In the genomic region with DNA sequence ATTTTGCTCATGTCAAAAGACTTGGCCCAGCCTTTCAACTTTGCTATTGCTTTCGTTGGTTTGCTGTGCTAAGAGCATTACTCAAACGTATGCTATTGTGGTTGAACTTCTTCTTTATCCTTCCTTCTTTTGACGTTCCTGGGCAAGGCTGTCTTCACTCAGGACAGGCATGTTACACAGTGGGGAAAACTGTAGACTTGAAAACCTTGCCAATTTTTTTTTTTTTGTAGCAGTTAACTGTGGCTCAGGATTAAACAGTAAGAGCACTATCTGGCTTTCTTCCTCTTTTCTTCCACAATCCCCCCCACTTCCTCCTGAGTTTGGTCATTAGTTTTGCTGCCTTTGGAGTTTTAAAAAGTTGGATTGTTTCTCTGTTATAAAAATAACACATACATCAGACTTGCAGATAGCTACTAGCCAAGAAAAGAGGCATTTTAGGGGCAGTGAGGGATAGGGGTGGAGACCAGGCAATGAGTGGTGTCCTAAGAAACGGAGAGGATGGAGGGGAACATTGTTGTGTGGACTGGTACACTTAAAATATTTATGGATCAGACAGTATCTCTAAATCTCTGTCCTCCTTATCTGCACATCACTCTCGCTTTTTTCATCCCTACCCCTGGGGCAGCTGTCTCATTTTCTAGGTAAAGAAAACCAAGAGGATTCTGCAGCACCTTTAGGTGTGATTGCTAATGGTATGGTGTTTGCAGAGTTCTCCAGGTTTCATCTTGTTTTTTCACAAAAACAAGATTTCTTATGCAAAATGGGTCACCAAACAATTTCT, we compare ENCODE assay signal across 9 cellular contexts.
DNase-seq lines count a peak whose midpoint lies in the region; ATAC-seq, FAIRE-seq and TF ChIP-seq lines count a peak whose summit lies in the region.
"Had no signal": no experiment of that assay in that cellular context is flagged by ENCODE, and none has a peak within 500 bp of the region (broad histone marks: within the 10 kb centered on the region; RNA-seq: fewer than 3 reads in every experiment).

No MANE protein-coding gene starts in this region.

- POLR2A ChIA-PET in activated CD4-positive, alpha-beta memory T cell treated with anti-CD3 and anti-CD28 coated beads for 36 hours (lab: Charles Lee), result no interaction called here

- CTCF ChIA-PET in activated CD4-positive, alpha-beta memory T cell treated with anti-CD3 and anti-CD28 coated beads for 36 hours (lab: Charles Lee), result no interaction called here

- 61 to 62% methylated on average over 5 of the region's 5 CpGs for WGBS in pancreas, 2 donors
- WGBS in endodermal cell (ENCODE audit: insufficient coverage in 1 of 2, insufficient read length in 1 of 2), 2 experiments, result 54 to 77% methylated on average over 3 to 5 of the region's 5 CpGs

- H3K4me3 ChIP-seq in pancreas, result no peak overlapping the region
- H3K4me3 ChIP-seq in endodermal cell (ENCODE audit: low read length), result no peak overlapping the region

- peaks cover 0 to 11% (median 10%) of the 10 kb centered on the region in 3 donors for H3K4me1 ChIP-seq in pancreas
- no peaks in the 10 kb centered on the region for H3K4me1 ChIP-seq in endodermal cell (ENCODE audit: control insufficient read depth, insufficient read depth, low read length)

- H3K36me3 ChIP-seq in pancreas, result no peaks in the 10 kb centered on the region
- H3K36me3 ChIP-seq in endodermal cell (ENCODE audit: control insufficient read depth, insufficient read depth, low read length), result no peaks in the 10 kb centered on the region

- no peak for TF ChIP-seq CTCF in pancreas (IDR thresholded peaks at IDR 0.05)
- no peak for TF ChIP-seq CTCF in endodermal cell (conservative IDR thresholded peaks at IDR 0.05)

- no peak overlapping the region for H3K27ac Mint-ChIP-seq in activated CD4-positive, alpha-beta memory T cell treated with anti-CD3 and anti-CD28 coated beads for 36 hours
- H3K27ac Mint-ChIP-seq in endodermal cell, result no peak overlapping the region
- H3K27ac Mint-ChIP-seq in activated T-helper 2 cell treated with anti-CD3 and anti-CD28 coated beads, Interferon-gamma antibody, Interleukin-2, Interleukin-4, amounts not matched to agents 10 μg/mL and 5 μg/mL and 100 μg/mL, durations not matched to agents 14 hours and 24 hours and 36 hours, result no peak overlapping the region
- H3K27ac Mint-ChIP-seq: stimulated activated naive CD8-positive, alpha-beta T cell treated with anti-CD3 and anti-CD28 coated beads, Interleukin-15, Interleukin-2, amounts not matched to agents 100 ng/mL and 50 ng/mL, for 24 hours had no signal

- H3K9me3 ChIP-seq in pancreas, result no peaks in the 10 kb centered on the region
- no peaks in the 10 kb centered on the region for H3K9me3 ChIP-seq in endodermal cell (ENCODE audit: control insufficient read depth, low read length)

- H3K9ac ChIP-seq in endodermal cell (ENCODE audit: extremely low read depth, low read length, poor library complexity, severe bottlenecking), result no peak overlapping the region

- FAIRE-seq in pancreas (lab: Jason Lieb, UNC), result no peak

- intact Hi-C loops in pancreas (cut with DNase I), result no loop called here
- intact Hi-C loops in activated CD4-positive, alpha-beta memory T cell treated with anti-CD3 and anti-CD28 coated beads for 36 hours (cut with micrococcal nuclease), result no loop called here
- intact Hi-C loops in activated T-helper 2 cell treated with anti-CD3 and anti-CD28 coated beads, Interferon-gamma antibody, Interleukin-2, Interleukin-4, amounts not matched to agents 10 μg/mL and 5 μg/mL and 100 μg/mL, durations not matched to agents 14 hours and 24 hours and 36 hours (cut with micrococcal nuclease), result no loop called here

- H3K4me1 Mint-ChIP-seq in activated CD4-positive, alpha-beta memory T cell treated with anti-CD3 and anti-CD28 coated beads for 36 hours (ENCODE audit: low read depth), result no peaks in the 10 kb centered on the region
- peaks cover 13% of the 10 kb centered on the region for H3K4me1 Mint-ChIP-seq in endodermal cell
- no peaks in the 10 kb centered on the region for H3K4me1 Mint-ChIP-seq in activated T-helper 2 cell treated with anti-CD3 and anti-CD28 coated beads, Interferon-gamma antibody, Interleukin-2, Interleukin-4, amounts not matched to agents 10 μg/mL and 5 μg/mL and 100 μg/mL, durations not matched to agents 14 hours and 24 hours and 36 hours (ENCODE audit: low read depth)

- no peaks in the 10 kb centered on the region for H3K36me3 Mint-ChIP-seq in activated CD4-positive, alpha-beta memory T cell treated with anti-CD3 and anti-CD28 coated beads for 36 hours
- no peaks in the 10 kb centered on the region for H3K36me3 Mint-ChIP-seq in endodermal cell (ENCODE audit: low read depth)
- no peaks in the 10 kb centered on the region for H3K36me3 Mint-ChIP-seq in activated T-helper 2 cell treated with anti-CD3 and anti-CD28 coated beads, Interferon-gamma antibody, Interleukin-2, Interleukin-4, amounts not matched to agents 10 μg/mL and 5 μg/mL and 100 μg/mL, durations not matched to agents 14 hours and 24 hours and 36 hours (ENCODE audit: low read depth)

- ATAC-seq in GM18909 (IDR thresholded peaks at IDR 0.05; ENCODE audit: poor library complexity, unreplicated experiment), result peak; percentile 21
- ATAC-seq in HG03558 (IDR thresholded peaks at IDR 0.05; ENCODE audit: extremely low read depth, unreplicated experiment), result peak; percentile 32
- peak in 3 of 4 donors; percentile 37 to 64 (median 60) for ATAC-seq in pancreas
- ATAC-seq in GM19324 (IDR thresholded peaks at IDR 0.05; ENCODE audit: low FRiP score, unreplicated experiment), result no peak

- H3K27me3 ChIP-seq in pancreas (no peaks in the 10 kb centered on the region), endodermal cell (ENCODE audit: control insufficient read depth, insufficient read depth, low read length, poor library complexity, severe bottlenecking) (peaks cover 3% of the 10 kb centered on the region)

- H3K27me3 Mint-ChIP-seq in activated CD4-positive, alpha-beta memory T cell treated with anti-CD3 and anti-CD28 coated beads for 36 hours, result peaks cover 6% of the 10 kb centered on the region
- peaks cover 18% of the 10 kb centered on the region for H3K27me3 Mint-ChIP-seq in endodermal cell (ENCODE audit: insufficient read depth)
- peaks cover 2% of the 10 kb centered on the region for H3K27me3 Mint-ChIP-seq in activated T-helper 2 cell treated with anti-CD3 and anti-CD28 coated beads, Interferon-gamma antibody, Interleukin-2, Interleukin-4, amounts not matched to agents 10 μg/mL and 5 μg/mL and 100 μg/mL, durations not matched to agents 14 hours and 24 hours and 36 hours (ENCODE audit: low read depth)

- no peak overlapping the region for H3K4me3 Mint-ChIP-seq in activated CD4-positive, alpha-beta memory T cell treated with anti-CD3 and anti-CD28 coated beads for 36 hours
- H3K4me3 Mint-ChIP-seq in endodermal cell, result no peak overlapping the region
- no peak overlapping the region for H3K4me3 Mint-ChIP-seq in activated T-helper 2 cell treated with anti-CD3 and anti-CD28 coated beads, Interferon-gamma antibody, Interleukin-2, Interleukin-4, amounts not matched to agents 10 μg/mL and 5 μg/mL and 100 μg/mL, durations not matched to agents 14 hours and 24 hours and 36 hours (ENCODE audit: low read depth)
- H3K4me3 Mint-ChIP-seq: stimulated activated naive CD8-positive, alpha-beta T cell treated with anti-CD3 and anti-CD28 coated beads, Interleukin-15, Interleukin-2, amounts not matched to agents 100 ng/mL and 50 ng/mL, for 24 hours had no signal

- DNase-seq in epidermal melanocyte (ENCODE audit: insufficient read length, low spot score), result peak; percentile 35
- DNase-seq in pancreas, result peak in 1 of 6 donors; percentile 33
- DNase-seq in activated CD4-positive, alpha-beta memory T cell treated with anti-CD3 and anti-CD28 coated beads for 36 hours, result no peak
- DNase-seq in endodermal cell, result no peak
- no peak for DNase-seq in activated T-helper 2 cell treated with anti-CD3 and anti-CD28 coated beads, Interferon-gamma antibody, Interleukin-2, Interleukin-4, amounts not matched to agents 10 μg/mL and 5 μg/mL and 100 μg/mL, durations not matched to agents 14 hours and 24 hours and 36 hours (ENCODE audit: low spot score)

- no peaks in the 10 kb centered on the region for H3K9me3 Mint-ChIP-seq in activated CD4-positive, alpha-beta memory T cell treated with anti-CD3 and anti-CD28 coated beads for 36 hours
- no peaks in the 10 kb centered on the region for H3K9me3 Mint-ChIP-seq in endodermal cell
- no peaks in the 10 kb centered on the region for H3K9me3 Mint-ChIP-seq in activated T-helper 2 cell treated with anti-CD3 and anti-CD28 coated beads, Interferon-gamma antibody, Interleukin-2, Interleukin-4, amounts not matched to agents 10 μg/mL and 5 μg/mL and 100 μg/mL, durations not matched to agents 14 hours and 24 hours and 36 hours
- H3K9me3 Mint-ChIP-seq: stimulated activated naive CD8-positive, alpha-beta T cell treated with anti-CD3 and anti-CD28 coated beads, Interleukin-15, Interleukin-2, amounts not matched to agents 100 ng/mL and 50 ng/mL, for 24 hours had no signal

- H3K27ac ChIP-seq in pancreas (peak overlapping the region in 1 of 4 donors; percentile 5), endodermal cell (ENCODE audit: low read depth, low read length) (no peak overlapping the region)
